12 cellular contexts compared by ENCODE assay signal in genomic region chr10:96325719-96326373, GRCh38.
A peak's percentile ranks its signal among the peaks of the same experiment; 100 is the strongest.
DNase-seq lines count a peak whose midpoint lies in the region; ATAC-seq and TF ChIP-seq lines count a peak whose summit lies in the region.
"Had no signal": no experiment of that assay in that cellular context is flagged by ENCODE, and none has a peak within 500 bp of the region (broad histone marks: within the 10 kb centered on the region; RNA-seq: fewer than 3 reads in every experiment).

No MANE protein-coding gene starts in this region.

- no peaks in the 10 kb centered on the region for H3K36me3 ChIP-seq in WERI-Rb-1
- H3K36me3 ChIP-seq: left ventricle myocardium inferior had no signal

- peak; percentile 78 for DNase-seq in GM12865 (ENCODE audit: low read depth)
- no peak for DNase-seq in NCI-H82 treated with DMSO at 0.1 percent for 48 hours (lab: John Stamatoyannopoulos, UW; ENCODE audit: unreplicated experiment)
- DNase-seq in NCI-H226, result no peak
- no peak for DNase-seq in DMS79 treated with DMSO at 0.1 percent for 48 hours (lab: John Stamatoyannopoulos, UW)
- no peak for DNase-seq in WERI-Rb-1
- DNase-seq: activated gamma-delta T cell, left ventricle myocardium inferior, NCI-H187, PC-3 had no signal

- H3K27me3 ChIP-seq in WERI-Rb-1 (ENCODE audit: insufficient read depth, low read depth, severe bottlenecking), result no peaks in the 10 kb centered on the region

- no peak overlapping the region for H3K27ac ChIP-seq in WERI-Rb-1
- H3K27ac ChIP-seq: left ventricle myocardium inferior had no signal

- no peaks in the 10 kb centered on the region for H3K9me3 ChIP-seq in WERI-Rb-1 (ENCODE audit: severe bottlenecking)
- H3K9me3 ChIP-seq: left ventricle myocardium inferior had no signal

- H3K4me3 ChIP-seq in GM12865 (ENCODE audit: low read depth, low read length) (no peak overlapping the region), WERI-Rb-1 (ENCODE audit: low read depth, low read length) (no peak overlapping the region)
- H3K4me3 ChIP-seq: left ventricle myocardium inferior had no signal

- TF ChIP-seq CTCF in GM12865 (IDR thresholded peaks at IDR 0.05; ENCODE audit: insufficient read depth, low read depth, low read length, missing control alignments) (no peak), WERI-Rb-1 (IDR thresholded peaks at IDR 0.05; ENCODE audit: low read depth, low read length) (no peak)

- ATAC-seq in GM19035 (IDR thresholded peaks at IDR 0.05; ENCODE audit: unreplicated experiment) (peak; percentile 91), GM21825 (IDR thresholded peaks at IDR 0.05; ENCODE audit: unreplicated experiment) (peak; percentile 94), HG03280 (IDR thresholded peaks at IDR 0.05; ENCODE audit: unreplicated experiment) (peak; percentile 92)
- ATAC-seq: PC-3 had no signal
